23 cellular contexts compared by ENCODE assay signal in the genomic region with DNA sequence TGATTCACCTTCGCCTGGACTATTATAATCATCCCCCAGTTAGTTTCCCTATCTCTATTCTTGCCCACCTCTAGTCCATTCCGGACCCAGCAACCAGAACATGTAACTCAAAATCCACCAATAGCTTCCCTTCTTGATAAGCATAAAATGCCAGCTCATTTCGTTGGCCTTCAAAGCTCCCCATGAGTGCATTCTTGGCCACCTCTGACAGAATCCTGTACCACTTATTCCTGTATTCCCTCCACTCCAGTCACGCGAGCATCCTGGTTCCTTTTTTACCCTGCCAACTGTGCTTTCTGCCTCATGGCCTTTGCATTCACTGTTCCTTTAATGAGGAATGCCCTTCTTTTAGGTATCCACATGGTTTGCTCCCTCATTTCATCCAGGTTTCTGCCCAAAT. TPM values are rescaled to one million over a fixed set of nuclear protein-coding genes. Genes with fewer than 3 reads are reported as not detected.
"Had no signal": no experiment of that assay in that cellular context is flagged by ENCODE, and none has a peak within 500 bp of the region (broad histone marks: within the 10 kb centered on the region; RNA-seq: fewer than 3 reads in every experiment).

No MANE protein-coding gene starts in this region.

- H3K27ac ChIP-seq: breast epithelium, coronary artery, left ventricle myocardium inferior, sigmoid colon, spleen, thyroid gland, VCaP had no signal

- DNase-seq: activated CD4-positive, alpha-beta T cell treated with anti-CD3 and anti-CD28 coated beads, Interleukin-2, amount 50 U/mL, for 1 hour; activated CD4-positive, CD25-positive, alpha-beta regulatory T cell treated with anti-CD3 and anti-CD28 coated beads, Interleukin-2, amount 50 U/mL, for 72 hours; activated CD8-positive, alpha-beta memory T cell treated with anti-CD3 and anti-CD28 coated beads for 24 hours; activated CD8-positive, alpha-beta memory T cell treated with anti-CD3 and anti-CD28 coated beads, Interleukin-2, amount 50 U/mL, for 48 hours; activated effector memory CD4-positive, alpha-beta T cell treated with Interleukin-2 at 50 U/mL for 16 hours; activated naive CD4-positive, alpha-beta T cell treated with anti-CD3 and anti-CD28 coated beads, Interleukin-2, amount 10 ng/mL, durations not matched to agents 7 days and 5 days; activated naive CD8-positive, alpha-beta T cell treated with anti-CD3 and anti-CD28 coated beads, Interleukin-2, amount 50 U/mL, for 24 hours; activated T-cell treated with anti-CD3 and anti-CD28 coated beads, Interleukin-2, amount 50 U/mL, for 48 hours; aorta; foreskin melanocyte; head of caudate nucleus; left ventricle myocardium inferior; occipital lobe; posterior cingulate gyrus; sigmoid colon; spleen; stimulated activated CD8-positive, alpha-beta memory T cell treated with anti-CD3 and anti-CD28 coated beads, Interleukin-4, amount 100 ng/mL, for 48 hours; stimulated activated naive CD4-positive, alpha-beta T cell; thyroid gland had no signal

- H3K27me3 ChIP-seq: breast epithelium, sigmoid colon, thyroid gland had no signal

- ATAC-seq: activated naive CD8-positive, alpha-beta T cell treated with anti-CD3 and anti-CD28 coated beads, Interleukin-2, amount 50 U/mL, for 24 hours had no signal

- H3K36me3 ChIP-seq: breast epithelium, left ventricle myocardium inferior, sigmoid colon, spleen, thyroid gland had no signal

- H3K4me3 ChIP-seq: breast epithelium, coronary artery, left ventricle myocardium inferior, sigmoid colon, spleen, thyroid gland had no signal

- H3K4me1 ChIP-seq: breast epithelium, left ventricle myocardium inferior, sigmoid colon had no signal

- H3K9me3 ChIP-seq: breast epithelium, thyroid gland had no signal

RNA-seq across cellular contexts. Expression of a gene that starts 36.7 kb away (rescaled TPM):
- total RNA-seq: aorta, fibroblast of lung, left ventricle myocardium inferior, occipital lobe, sigmoid colon, spleen had no signal
- polyA plus RNA-seq: aorta, fibroblast of lung, spleen had no signal
